Comparison of ENCODE assay signal across 13 cellular contexts in the genomic region with DNA sequence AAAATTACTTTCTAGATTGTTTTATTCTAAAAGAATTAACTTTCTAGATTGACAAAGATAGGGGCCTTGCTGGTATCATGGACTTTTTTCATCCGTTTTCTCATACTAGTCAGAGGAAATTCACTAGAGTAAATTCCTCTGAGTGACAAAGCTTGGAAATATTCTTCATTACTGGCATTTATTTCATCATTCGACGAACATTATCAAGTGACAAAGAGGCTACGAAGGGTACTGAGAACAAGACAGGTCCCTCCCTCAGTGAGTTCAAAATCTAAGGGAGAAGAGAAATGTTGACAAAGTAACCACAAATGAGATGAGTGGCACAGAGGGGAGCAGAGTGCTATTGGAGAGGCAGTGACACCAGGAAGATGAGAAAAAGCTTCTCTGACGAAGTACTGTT. TPM values are rescaled to one million over a fixed set of nuclear protein-coding genes. Genes with fewer than 3 reads are reported as not detected.
A peak's percentile ranks its signal among the peaks of the same experiment; 100 is the strongest.
DNase-seq lines count a peak whose midpoint lies in the region; ATAC-seq and TF ChIP-seq lines count a peak whose summit lies in the region.
"Had no signal": no experiment of that assay in that cellular context is flagged by ENCODE, and none has a peak within 500 bp of the region (broad histone marks: within the 10 kb centered on the region; RNA-seq: fewer than 3 reads in every experiment).

No MANE protein-coding gene starts in this region.

- peak overlapping the region; percentile 85 for H3K27ac Mint-ChIP-seq in activated naive CD8-positive, alpha-beta T cell treated with anti-CD3 and anti-CD28 coated beads for 36 hours
- H3K27ac Mint-ChIP-seq in neural progenitor cell = no peak overlapping the region
- H3K27ac Mint-ChIP-seq: progenitor cell of endocrine pancreas had no signal

- no peaks in the 10 kb centered on the region for H3K27me3 Mint-ChIP-seq in activated naive CD8-positive, alpha-beta T cell treated with anti-CD3 and anti-CD28 coated beads for 36 hours
- H3K27me3 Mint-ChIP-seq in neural progenitor cell (ENCODE audit: insufficient read depth, low read depth) = peaks cover 3% of the 10 kb centered on the region
- H3K27me3 Mint-ChIP-seq: progenitor cell of endocrine pancreas had no signal

- ATAC-seq in lung (ENCODE audit: insufficient read depth, low FRiP score) = no peak

- H3K4me3 ChIP-seq in AG04450 (ENCODE audit: low read depth, low read length) = no peak overlapping the region
- H3K4me3 ChIP-seq in lung = no peak overlapping the region
- no peak overlapping the region for H3K4me3 ChIP-seq in neural progenitor cell
- H3K4me3 ChIP-seq: SJCRH30 had no signal

- H3K4me1 ChIP-seq in lung (ENCODE audit: control insufficient read depth in 2 of 2, insufficient read depth in 2 of 2, low read length in 2 of 2) = peaks cover 7% of the 10 kb centered on the region in 2 donors
- no peaks in the 10 kb centered on the region for H3K4me1 ChIP-seq in neural progenitor cell
- H3K4me1 ChIP-seq: SJCRH30 had no signal

- peaks cover 28% of the 10 kb centered on the region for H3K79me2 ChIP-seq in neural progenitor cell (ENCODE audit: low read depth)

- WGBS in lung, 2 donors = 53 to 67% methylated on average over 5 of the region's 5 CpGs

- CTCF ChIA-PET in AG04450 (lab: Charles Lee) = interaction anchor here (1.0 to 1.4 kb wide), 3 partner anchors 12 to 83 kb away, joined by 3 to 7 read pairs (median 3); no protein-coding TSS in a partner anchor

- POLR2A ChIA-PET in AG04450 (lab: Yijun Ruan, JAX) = interaction anchor here (1.7 to 1.8 kb wide), 2 partner anchors 9 to 11 kb away, joined by 6 to 11 read pairs; no protein-coding TSS in a partner anchor

- H3K9me3 ChIP-seq in AG04450 (ENCODE audit: control insufficient read depth, insufficient read depth, low read length) = no peaks in the 10 kb centered on the region; the same call in 1 of the 2 replicates
- no peaks in the 10 kb centered on the region for H3K9me3 ChIP-seq in lung (ENCODE audit: control insufficient read depth in 2 of 2, insufficient read depth in 1 of 2, low read length in 1 of 2)
- H3K9me3 ChIP-seq in neural progenitor cell (ENCODE audit: low read depth) = no peaks in the 10 kb centered on the region
- H3K9me3 ChIP-seq: SJCRH30 had no signal

- peaks cover 2% of the 10 kb centered on the region in 2 donors for H3K36me3 ChIP-seq in lung (ENCODE audit: control insufficient read depth in 2 of 2, insufficient read depth in 2 of 2, low read length in 2 of 2)
- no peaks in the 10 kb centered on the region for H3K36me3 ChIP-seq in neural progenitor cell
- H3K36me3 ChIP-seq: SJCRH30 had no signal

- H3K4me3 Mint-ChIP-seq in activated naive CD8-positive, alpha-beta T cell treated with anti-CD3 and anti-CD28 coated beads for 36 hours = peak overlapping the region; percentile 23
- H3K4me3 Mint-ChIP-seq in neural progenitor cell = no peak overlapping the region

- H3K36me3 Mint-ChIP-seq in activated naive CD8-positive, alpha-beta T cell treated with anti-CD3 and anti-CD28 coated beads for 36 hours = peaks cover 17% of the 10 kb centered on the region
- peaks cover 3% of the 10 kb centered on the region for H3K36me3 Mint-ChIP-seq in neural progenitor cell

- no peak overlapping the region for H3K4me2 ChIP-seq in neural progenitor cell

- DNase-seq in AG04450 (ENCODE audit: low read depth, low spot score) (no peak), HCEC 1CT (peak; percentile 77), lung (ENCODE audit: low spot score) (no peak), neural progenitor cell (ENCODE audit: low spot score) (no peak), NCI-H128 (lab: John Stamatoyannopoulos, UW; ENCODE audit: unreplicated experiment) (no peak), superior temporal gyrus (ENCODE audit: extremely low spot score) (no peak)
- DNase-seq in activated naive CD8-positive, alpha-beta T cell treated with anti-CD3 and anti-CD28 coated beads for 36 hours = no peak
- no peak for DNase-seq in effector CD8-positive, alpha-beta T cell (lab: John Stamatoyannopoulos, UW)
- DNase-seq: DMS79; NCI-H1105 treated with DMSO at 0.1 percent for 48 hours; stimulated activated CD8-positive, alpha-beta memory T cell treated with anti-CD3 and anti-CD28 coated beads, Interleukin-4, amount 100 ng/mL, for 48 hours had no signal

- H4K20me1 ChIP-seq in neural progenitor cell (ENCODE audit: low read depth) = peaks cover 4% of the 10 kb centered on the region

- H3K9ac ChIP-seq in neural progenitor cell = no peak overlapping the region

- H3K27ac ChIP-seq in AG04450 (ENCODE audit: low read depth, low read length) (peak overlapping the region; percentile 87), lung (ENCODE audit: low read depth in 1 of 2, low read length in 1 of 2) (peak overlapping the region; percentile 37 to 46), neural progenitor cell (no peak overlapping the region)
- H3K27ac ChIP-seq: SJCRH30 had no signal

- H3K27me3 ChIP-seq in AG04450 (ENCODE audit: control insufficient read depth, insufficient read depth, low read length) (no peaks in the 10 kb centered on the region), lung (ENCODE audit: control insufficient read depth, insufficient read depth) (no peaks in the 10 kb centered on the region), neural progenitor cell (peaks cover 5% of the 10 kb centered on the region)
- H3K27me3 ChIP-seq: SJCRH30 had no signal

- TF ChIP-seq CTCF in AG04450 (IDR thresholded peaks at IDR 0.05; ENCODE audit: low read depth, low read length) (no peak), lung (IDR thresholded peaks at IDR 0.05; ENCODE audit: control extremely low read depth, extremely low read depth) (no peak), neural progenitor cell (IDR thresholded peaks at IDR 0.05) (no peak)

- peaks cover 53% of the 10 kb centered on the region for H3K4me1 Mint-ChIP-seq in activated naive CD8-positive, alpha-beta T cell treated with anti-CD3 and anti-CD28 coated beads for 36 hours
- peaks cover 2% of the 10 kb centered on the region for H3K4me1 Mint-ChIP-seq in neural progenitor cell

- H2AFZ ChIP-seq in neural progenitor cell (replicated peaks) = no peak overlapping the region

- H3F3A ChIP-seq in neural progenitor cell (ENCODE audit: low read depth) = peaks cover 8% of the 10 kb centered on the region

- H3K9me3 Mint-ChIP-seq in activated naive CD8-positive, alpha-beta T cell treated with anti-CD3 and anti-CD28 coated beads for 36 hours = no peaks in the 10 kb centered on the region
- no peaks in the 10 kb centered on the region for H3K9me3 Mint-ChIP-seq in neural progenitor cell

RNA-seq across cellular contexts. Expression of a gene that starts 4.3 kb away (rescaled TPM):
- polyA plus RNA-seq in AG04450 (2011; rRNA removed) (49.5 and 51.5 TPM in 2 replicates), lung (10 to 100 TPM in 1 of 2 donors, 1 to 10 TPM in 1; 7.0 to 10.4 TPM)
- polyA minus RNA-seq in AG04450 (2011; rRNA and poly(A)+ RNA removed) = 203 and 210 TPM in 2 replicates
- 10 to 100 TPM; 12.9 to 13.8 TPM for total RNA-seq in activated naive CD8-positive, alpha-beta T cell treated with anti-CD3 and anti-CD28 coated beads for 36 hours
- total RNA-seq in lung (10 to 100 TPM; 31.4 to 64.5 TPM), neural progenitor cell (ENCODE audit: low replicate concordance) (15.7 and 34.0 TPM in 2 replicates)
